9 cellular contexts compared by ENCODE assay signal in genomic region chr7:128831178-128831993, GRCh38. TPM values are rescaled to one million over a fixed set of nuclear protein-coding genes. Genes with fewer than 3 reads are reported as not detected.
A peak's percentile ranks its signal among the peaks of the same experiment; 100 is the strongest.
DNase-seq lines count a peak whose midpoint lies in the region; ATAC-seq, FAIRE-seq and TF ChIP-seq lines count a peak whose summit lies in the region.
"Had no signal": no experiment of that assay in that cellular context is flagged by ENCODE, and none has a peak within 500 bp of the region (broad histone marks: within the 10 kb centered on the region; RNA-seq: fewer than 3 reads in every experiment).

No MANE protein-coding gene starts in this region.

- peaks cover 46% of the 10 kb centered on the region for H3K27me3 Mint-ChIP-seq in activated T-cell treated with anti-CD3 and anti-CD28 coated beads, Interleukin-2, amount 50 U/mL, for 4 hours (ENCODE audit: low read depth)

- peaks cover 12% of the 10 kb centered on the region for H3K4me1 Mint-ChIP-seq in activated T-cell treated with anti-CD3 and anti-CD28 coated beads, Interleukin-2, amount 50 U/mL, for 4 hours (ENCODE audit: low read depth)
- H3K4me1 Mint-ChIP-seq in stimulated activated effector memory CD8-positive, alpha-beta T cell treated with anti-CD3 and anti-CD28 coated beads, Interleukin-12 subunit alpha, Interleukin-12 subunit beta, amount 100 ng/mL, for 72 hours, result peaks cover 21% of the 10 kb centered on the region

- no peaks in the 10 kb centered on the region for H3K36me3 ChIP-seq in iPS-18a (ENCODE audit: control insufficient read depth, low read depth, low read length)

- peak; percentile 23 to 24 for ATAC-seq in activated T-cell treated with anti-CD3 and anti-CD28 coated beads, Interleukin-2, amount 50 U/mL, for 4 hours
- ATAC-seq in stimulated activated effector memory CD8-positive, alpha-beta T cell treated with anti-CD3 and anti-CD28 coated beads, Interleukin-12 subunit alpha, Interleukin-12 subunit beta, amount 100 ng/mL, for 72 hours, result peak; percentile 3
- no peak for ATAC-seq in GM18502 (IDR thresholded peaks at IDR 0.05; ENCODE audit: poor library complexity, unreplicated experiment)

- no peaks in the 10 kb centered on the region for H3K9me3 ChIP-seq in iPS-18a (ENCODE audit: control insufficient read depth, low read depth, low read length)

- no peak for FAIRE-seq in D721Med (lab: Jason Lieb, UNC)

- peaks cover 43% of the 10 kb centered on the region for H3K4me1 ChIP-seq in iPS-18a (ENCODE audit: control insufficient read depth, low read depth, low read length)

- H3K9ac ChIP-seq in iPS-18a (ENCODE audit: low read length), result no peak overlapping the region

- H3K36me3 Mint-ChIP-seq in activated T-cell treated with anti-CD3 and anti-CD28 coated beads, Interleukin-2, amount 50 U/mL, for 4 hours (ENCODE audit: insufficient read depth), result no peaks in the 10 kb centered on the region
- H3K36me3 Mint-ChIP-seq in stimulated activated effector memory CD8-positive, alpha-beta T cell treated with anti-CD3 and anti-CD28 coated beads, Interleukin-12 subunit alpha, Interleukin-12 subunit beta, amount 100 ng/mL, for 72 hours, result no peaks in the 10 kb centered on the region

- H3K27ac ChIP-seq in iPS-18a (ENCODE audit: low read length), result no peak overlapping the region

- H3K27me3 ChIP-seq in iPS-18a (ENCODE audit: control insufficient read depth, insufficient read depth, low read length), result peaks cover 36% of the 10 kb centered on the region

- no peak for TF ChIP-seq CTCF in D721Med (IDR thresholded peaks at IDR 0.05; ENCODE audit: insufficient read depth, missing control alignments)

- H3K27ac Mint-ChIP-seq in stimulated activated effector memory CD8-positive, alpha-beta T cell treated with anti-CD3 and anti-CD28 coated beads, Interleukin-12 subunit alpha, Interleukin-12 subunit beta, amount 100 ng/mL, for 72 hours, result no peak overlapping the region

- peak overlapping the region; percentile 49 for H3K4me3 Mint-ChIP-seq in activated T-cell treated with anti-CD3 and anti-CD28 coated beads, Interleukin-2, amount 50 U/mL, for 4 hours
- peak overlapping the region; percentile 67 for H3K4me3 Mint-ChIP-seq in stimulated activated effector memory CD8-positive, alpha-beta T cell treated with anti-CD3 and anti-CD28 coated beads, Interleukin-12 subunit alpha, Interleukin-12 subunit beta, amount 100 ng/mL, for 72 hours

- peak overlapping the region; percentile 65 for H3K4me3 ChIP-seq in iPS-18a (ENCODE audit: low read length)

- no peaks in the 10 kb centered on the region for H3K9me3 Mint-ChIP-seq in activated T-cell treated with anti-CD3 and anti-CD28 coated beads, Interleukin-2, amount 50 U/mL, for 4 hours
- H3K9me3 Mint-ChIP-seq in stimulated activated effector memory CD8-positive, alpha-beta T cell treated with anti-CD3 and anti-CD28 coated beads, Interleukin-12 subunit alpha, Interleukin-12 subunit beta, amount 100 ng/mL, for 72 hours, result no peaks in the 10 kb centered on the region

- DNase-seq in activated T-cell treated with anti-CD3 and anti-CD28 coated beads, Interleukin-2, amount 50 U/mL, for 4 hours, result no peak
- DNase-seq in activated T-cell treated with anti-CD3 and anti-CD28 coated beads, Interleukin-2, amount 50 U/mL, for 1 hour, result no peak
- peak; percentile 30 to 40 for DNase-seq in activated T-cell treated with anti-CD3 and anti-CD28 coated beads, Interleukin-2, amount 50 U/mL, for 48 hours
- no peak for DNase-seq in stimulated activated effector memory CD8-positive, alpha-beta T cell treated with anti-CD3 and anti-CD28 coated beads, Interleukin-12 subunit alpha, Interleukin-12 subunit beta, amount 100 ng/mL, for 72 hours (ENCODE audit: low spot score in 2 of 2)
- DNase-seq in D721Med (ENCODE audit: insufficient read length, low spot score) (no peak), NCI-H748 treated with DMSO at 0.1 percent for 48 hours (lab: John Stamatoyannopoulos, UW) (no peak)

RNA-seq across cellular contexts. Expression of gene FLNC, which starts 1.2 kb away (rescaled TPM):
- under 1 TPM; 0.16 to 0.33 (median 0.25) TPM for total RNA-seq in activated T-cell treated with anti-CD3 and anti-CD28 coated beads, Interleukin-2, amount 50 U/mL, for 4 hours

RNA-seq across cellular contexts. Expression of gene ATP6V1F, which starts 31.3 kb away (rescaled TPM):
- total RNA-seq in activated T-cell treated with anti-CD3 and anti-CD28 coated beads, Interleukin-2, amount 50 U/mL, for 4 hours, result 100 to 1,000 TPM; 120 to 137 (median 127) TPM

RNA-seq across cellular contexts. Expression of gene CCDC136, which starts 39.6 kb away (rescaled TPM):
- 1 to 10 TPM; 2.1 to 3.3 (median 3.3) TPM for total RNA-seq in activated T-cell treated with anti-CD3 and anti-CD28 coated beads, Interleukin-2, amount 50 U/mL, for 4 hours

RNA-seq across cellular contexts. Expression of gene OPN1SW, which starts 55.8 kb away (rescaled TPM):
- total RNA-seq in activated T-cell treated with anti-CD3 and anti-CD28 coated beads, Interleukin-2, amount 50 U/mL, for 4 hours, result not detected
- total RNA-seq: activated CD8-positive, alpha-beta memory T cell treated with anti-CD3 and anti-CD28 coated beads for 36 hours had no signal

Comparison
In these comparisons a context has a peak if more than half of its experiments do, and no peak if none do; other contexts are left out.
1. DNase-seq: peak in activated T-cell treated with anti-CD3 and anti-CD28 coated beads, Interleukin-2, amount 50 U/mL, for 48 hours (2 of 2); none in activated T-cell treated with anti-CD3 and anti-CD28 coated beads, Interleukin-2, amount 50 U/mL, for 4 hours (single experiment), activated T-cell treated with anti-CD3 and anti-CD28 coated beads, Interleukin-2, amount 50 U/mL, for 1 hour (single experiment), stimulated activated effector memory CD8-positive, alpha-beta T cell treated with anti-CD3 and anti-CD28 coated beads, Interleukin-12 subunit alpha, Interleukin-12 subunit beta, amount 100 ng/mL, for 72 hours (0 of 2), D721Med (single experiment) and NCI-H748 treated with DMSO at 0.1 percent for 48 hours (single experiment).